In the genomic region with DNA sequence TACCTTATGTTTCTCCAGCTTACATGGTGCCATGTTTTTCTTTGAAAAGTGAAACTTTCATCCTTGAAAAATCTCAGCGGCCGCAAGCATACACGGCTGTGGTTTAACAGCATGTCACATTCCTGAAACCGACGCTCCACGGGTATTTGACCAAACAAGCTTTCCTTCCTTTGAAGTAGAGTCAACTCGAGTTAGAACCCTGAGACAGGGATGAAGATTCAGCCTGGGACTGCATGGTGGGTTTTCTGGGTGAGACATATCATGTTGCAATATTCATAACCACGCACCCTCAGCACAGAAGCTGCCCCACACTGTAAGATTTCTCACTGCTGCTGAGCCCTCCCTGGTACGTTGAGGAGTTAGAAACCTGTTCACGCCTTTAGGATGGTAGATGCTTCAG, we compare ENCODE assay signal across 1 cellular context.
TF ChIP-seq lines count a peak whose summit lies in the region.

No MANE protein-coding gene starts in this region.

TF ChIP-seq in IMR-90, 13 proteins besides CTCF, POLR2A, EP300 and RAD21 (continued from another document):
- TF ChIP-seq ELK1 (IDR thresholded peaks at IDR 0.05; ENCODE audit: borderline replicate concordance, low read depth, low read length) = no peak
